In genomic region chr1:8847990-8848389, GRCh38 we compare ENCODE assay signal across 12 cellular contexts. TPM values are rescaled to one million over a fixed set of nuclear protein-coding genes. Genes with fewer than 3 reads are reported as not detected.
DNase-seq lines count a peak whose midpoint lies in the region; ATAC-seq and TF ChIP-seq lines count a peak whose summit lies in the region.
"Had no signal": no experiment of that assay in that cellular context is flagged by ENCODE, and none has a peak within 500 bp of the region (broad histone marks: within the 10 kb centered on the region; RNA-seq: fewer than 3 reads in every experiment).

No MANE protein-coding gene starts in this region.

- POLR2A ChIA-PET in activated naive CD8-positive, alpha-beta T cell treated with anti-CD3 and anti-CD28 coated beads, Interleukin-2, amount 10 ng/mL, durations not matched to agents 7 days and 5 days (lab: Charles Lee), result interaction anchor here (1.2 to 1.5 kb wide), 4 partner anchors 11 to 66 kb away, joined by 3 to 6 read pairs (median 4); partner anchors contain the start of genes ENO1 and RERE

- no peak overlapping the region for H3K27ac Mint-ChIP-seq in activated naive CD8-positive, alpha-beta T cell treated with anti-CD3 and anti-CD28 coated beads, Interleukin-2, amount 10 ng/mL, durations not matched to agents 7 days and 5 days
- H3K27ac Mint-ChIP-seq in activated naive CD8-positive, alpha-beta T cell treated with anti-CD3 and anti-CD28 coated beads for 36 hours, result no peak overlapping the region
- H3K27ac Mint-ChIP-seq: activated CD4-positive, alpha-beta T cell treated with anti-CD3 and anti-CD28 coated beads for 36 hours had no signal

- TF ChIP-seq CTCF in liver (IDR thresholded peaks at IDR 0.05; ENCODE audit: low read depth, low read length, missing input control), result no peak

- peaks cover 26% of the 10 kb centered on the region for H3K4me1 ChIP-seq in SJCRH30
- H3K4me1 ChIP-seq in liver (ENCODE audit: control insufficient read depth in 4 of 4, insufficient read depth in 4 of 4, low read length in 3 of 4), result peaks cover 3 to 12% (median 9%) of the 10 kb centered on the region in 4 donors

- no peak overlapping the region for H3K4me3 ChIP-seq in SJCRH30
- no peak overlapping the region for H3K4me3 ChIP-seq in liver (ENCODE audit: low read depth in 1 of 3, low read length in 3 of 3)

- H3K9ac ChIP-seq in liver (ENCODE audit: low read depth in 1 of 2, low read length in 2 of 2), result no peak overlapping the region

- TF ChIP-seq RAD21 in liver (IDR thresholded peaks at IDR 0.05), result peak in 1 of 2 donors; percentile 10

- H3K27ac ChIP-seq in SJCRH30 (peak overlapping the region; percentile 47), liver (ENCODE audit: low read depth in 1 of 2, low read length in 2 of 2) (peak overlapping the region in 1 of 2 donors; percentile 83)

- no peaks in the 10 kb centered on the region for H3K9me3 ChIP-seq in SJCRH30 (replicated peaks)
- H3K9me3 ChIP-seq in liver (ENCODE audit: control insufficient read depth in 4 of 4, low read length in 3 of 4), result no peaks in the 10 kb centered on the region

- no peaks in the 10 kb centered on the region for H3K9me3 Mint-ChIP-seq in activated naive CD8-positive, alpha-beta T cell treated with anti-CD3 and anti-CD28 coated beads, Interleukin-2, amount 10 ng/mL, durations not matched to agents 7 days and 5 days
- no peaks in the 10 kb centered on the region for H3K9me3 Mint-ChIP-seq in activated naive CD8-positive, alpha-beta T cell treated with anti-CD3 and anti-CD28 coated beads for 36 hours

- no peak for DNase-seq in activated naive CD8-positive, alpha-beta T cell treated with anti-CD3 and anti-CD28 coated beads, Interleukin-2, amount 10 ng/mL, durations not matched to agents 7 days and 5 days
- DNase-seq in activated naive CD8-positive, alpha-beta T cell treated with anti-CD3 and anti-CD28 coated beads for 36 hours, result no peak
- peak; percentile 96 to 98 for DNase-seq in SJCRH30
- peak; percentile 53 for DNase-seq in ureter (ENCODE audit: low spot score)
- no peak for DNase-seq in A172 (ENCODE audit: low spot score)
- DNase-seq: activated CD4-positive, alpha-beta T cell treated with anti-CD3 and anti-CD28 coated beads for 36 hours; activated effector memory CD4-positive, alpha-beta T cell treated with anti-CD3 and anti-CD28 coated beads, Interleukin-2, amount 50 U/mL, for 16 hours; foreskin fibroblast; stimulated activated CD4-positive, alpha-beta T cell treated with anti-CD3 and anti-CD28 coated beads, Interleukin-4, amount 100 ng/mL, for 4 hours had no signal

- peaks cover 7% of the 10 kb centered on the region for H3K4me1 Mint-ChIP-seq in activated naive CD8-positive, alpha-beta T cell treated with anti-CD3 and anti-CD28 coated beads, Interleukin-2, amount 10 ng/mL, durations not matched to agents 7 days and 5 days
- peaks cover 6% of the 10 kb centered on the region for H3K4me1 Mint-ChIP-seq in activated naive CD8-positive, alpha-beta T cell treated with anti-CD3 and anti-CD28 coated beads for 36 hours

- H3K27me3 Mint-ChIP-seq in activated naive CD8-positive, alpha-beta T cell treated with anti-CD3 and anti-CD28 coated beads, Interleukin-2, amount 10 ng/mL, durations not matched to agents 7 days and 5 days, result peaks cover 4% of the 10 kb centered on the region
- no peaks in the 10 kb centered on the region for H3K27me3 Mint-ChIP-seq in activated naive CD8-positive, alpha-beta T cell treated with anti-CD3 and anti-CD28 coated beads for 36 hours
- H3K27me3 Mint-ChIP-seq: activated CD4-positive, alpha-beta T cell treated with anti-CD3 and anti-CD28 coated beads for 36 hours had no signal

- H3K36me3 Mint-ChIP-seq in activated naive CD8-positive, alpha-beta T cell treated with anti-CD3 and anti-CD28 coated beads, Interleukin-2, amount 10 ng/mL, durations not matched to agents 7 days and 5 days, result no peaks in the 10 kb centered on the region
- no peaks in the 10 kb centered on the region for H3K36me3 Mint-ChIP-seq in activated naive CD8-positive, alpha-beta T cell treated with anti-CD3 and anti-CD28 coated beads for 36 hours

- no peaks in the 10 kb centered on the region for H3K36me3 ChIP-seq in SJCRH30
- no peaks in the 10 kb centered on the region for H3K36me3 ChIP-seq in liver (ENCODE audit: control insufficient read depth in 4 of 4, insufficient read depth in 3 of 4, low read depth in 1 of 4, low read length in 3 of 4)

- no peak overlapping the region for H3K4me3 Mint-ChIP-seq in activated naive CD8-positive, alpha-beta T cell treated with anti-CD3 and anti-CD28 coated beads, Interleukin-2, amount 10 ng/mL, durations not matched to agents 7 days and 5 days
- H3K4me3 Mint-ChIP-seq in activated naive CD8-positive, alpha-beta T cell treated with anti-CD3 and anti-CD28 coated beads for 36 hours, result no peak overlapping the region
- H3K4me3 Mint-ChIP-seq: activated CD4-positive, alpha-beta T cell treated with anti-CD3 and anti-CD28 coated beads for 36 hours had no signal

- WGBS in liver, result 35% methylated on average over 5 of the region's 5 CpGs

- no peaks in the 10 kb centered on the region for H3K27me3 ChIP-seq in SJCRH30
- H3K27me3 ChIP-seq in liver (ENCODE audit: control insufficient read depth in 4 of 4, insufficient read depth in 4 of 4, low read length in 3 of 4), result no peaks in the 10 kb centered on the region

- peak; percentile 28 for ATAC-seq in activated naive CD8-positive, alpha-beta T cell treated with anti-CD3 and anti-CD28 coated beads, Interleukin-2, amount 10 ng/mL, durations not matched to agents 7 days and 5 days (ENCODE audit: low read depth)
- ATAC-seq in HG02642 (IDR thresholded peaks at IDR 0.05; ENCODE audit: poor library complexity, unreplicated experiment) (no peak), GM18870 (IDR thresholded peaks at IDR 0.05; ENCODE audit: unreplicated experiment) (no peak)

TF ChIP-seq in liver, 16 proteins besides CTCF, POLR2A, EP300 and RAD21:
- TF ChIP-seq RXRA (IDR thresholded peaks at IDR 0.05) (peak in 1 of 2 donors; percentile 15), HNF4A (conservative IDR thresholded peaks at IDR 0.05) (peak; percentile 24 to 25)
- TF ChIP-seq, protein P1, sequence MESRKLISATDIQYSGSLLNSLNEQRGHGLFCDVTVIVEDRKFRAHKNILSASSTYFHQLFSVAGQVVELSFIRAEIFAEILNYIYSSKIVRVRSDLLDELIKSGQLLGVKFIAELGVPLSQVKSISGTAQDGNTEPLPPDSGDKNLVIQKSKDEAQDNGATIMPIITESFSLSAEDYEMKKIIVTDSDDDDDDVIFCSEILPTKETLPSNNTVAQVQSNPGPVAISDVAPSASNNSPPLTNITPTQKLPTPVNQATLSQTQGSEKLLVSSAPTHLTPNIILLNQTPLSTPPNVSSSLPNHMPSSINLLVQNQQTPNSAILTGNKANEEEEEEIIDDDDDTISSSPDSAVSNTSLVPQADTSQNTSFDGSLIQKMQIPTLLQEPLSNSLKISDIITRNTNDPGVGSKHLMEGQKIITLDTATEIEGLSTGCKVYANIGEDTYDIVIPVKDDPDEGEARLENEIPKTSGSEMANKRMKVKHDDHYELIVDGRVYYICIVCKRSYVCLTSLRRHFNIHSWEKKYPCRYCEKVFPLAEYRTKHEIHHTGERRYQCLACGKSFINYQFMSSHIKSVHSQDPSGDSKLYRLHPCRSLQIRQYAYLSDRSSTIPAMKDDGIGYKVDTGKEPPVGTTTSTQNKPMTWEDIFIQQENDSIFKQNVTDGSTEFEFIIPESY (IDR thresholded peaks at IDR 0.05), result no peak

RNA-seq across cellular contexts. Expression of gene ENO1, which starts 30.5 kb away (rescaled TPM):
- 1,000 to 10,000 TPM; 2,428 to 2,545 TPM for total RNA-seq in activated naive CD8-positive, alpha-beta T cell treated with anti-CD3 and anti-CD28 coated beads, Interleukin-2, amount 10 ng/mL, durations not matched to agents 7 days and 5 days
- total RNA-seq in activated naive CD8-positive, alpha-beta T cell treated with anti-CD3 and anti-CD28 coated beads for 36 hours, result 1,000 to 10,000 TPM; 3,744 to 3,761 TPM
- 2,596 and 2,758 TPM in 2 replicates for total RNA-seq in SJCRH30 (2014; rRNA removed; shearing (Covaris generic))
- total RNA-seq in liver, result 100 to 1,000 TPM; 270 to 394 TPM
- 100 to 1,000 TPM; 365 to 499 TPM for polyA plus RNA-seq in liver
- 726 TPM for total RNA-seq in ureter
- 1,393 and 1,401 TPM in 2 replicates for total RNA-seq in A172 (2014; rRNA removed; shearing (Covaris generic))

RNA-seq across cellular contexts. Expression of gene RERE, which starts 30.6 kb away (rescaled TPM):
- 10 to 100 TPM; 64.4 to 68.7 TPM for total RNA-seq in activated naive CD8-positive, alpha-beta T cell treated with anti-CD3 and anti-CD28 coated beads, Interleukin-2, amount 10 ng/mL, durations not matched to agents 7 days and 5 days
- 10 to 100 TPM; 36.8 to 39.6 TPM for total RNA-seq in activated naive CD8-positive, alpha-beta T cell treated with anti-CD3 and anti-CD28 coated beads for 36 hours
- 47.4 and 58.6 TPM in 2 replicates for total RNA-seq in SJCRH30 (2014; rRNA removed; shearing (Covaris generic))
- 10 to 100 TPM; 37.1 to 49.1 TPM for total RNA-seq in liver
- polyA plus RNA-seq in liver, result 10 to 100 TPM in 1 of 2 donors, 1 to 10 TPM in 1; 9.8 to 12.6 TPM
- 215 TPM for total RNA-seq in ureter
- total RNA-seq in A172 (2014; rRNA removed; shearing (Covaris generic)), result 7.0 and 24.3 TPM in 2 replicates

Comparison
In these comparisons a context has a peak if more than half of its experiments do, and no peak if none do; other contexts are left out.
1. DNase-seq: peak in SJCRH30 (2 of 2) and ureter (single experiment); none in activated naive CD8-positive, alpha-beta T cell treated with anti-CD3 and anti-CD28 coated beads, Interleukin-2, amount 10 ng/mL, durations not matched to agents 7 days and 5 days (single experiment), activated naive CD8-positive, alpha-beta T cell treated with anti-CD3 and anti-CD28 coated beads for 36 hours (single experiment) and A172 (single experiment).